34 cellular contexts compared by ENCODE assay signal in genomic region chr6:165002358-165002757, GRCh38.
"Had no signal": no experiment of that assay in that cellular context is flagged by ENCODE, and none has a peak within 500 bp of the region (broad histone marks: within the 10 kb centered on the region; RNA-seq: fewer than 3 reads in every experiment).

No MANE protein-coding gene starts in this region.

- H3K9me3 ChIP-seq: adrenal gland, body of pancreas had no signal

- ATAC-seq: activated CD8-positive, alpha-beta T cell treated with anti-CD3 and anti-CD28 coated beads for 36 hours; activated naive CD4-positive, alpha-beta T cell treated with anti-CD3 and anti-CD28 coated beads, Interleukin-2, amount 50 U/mL, for 72 hours; activated T-cell treated with anti-CD3 and anti-CD28 coated beads, Interleukin-2, amount 50 U/mL, for 4 hours; activated T-cell treated with anti-CD3 and anti-CD28 coated beads, Interleukin-2, amount 50 U/mL, for 72 hours; activated T-helper 17 cell treated with anti-CD3 and anti-CD28 coated beads, Interleukin-2, amount 50 U/mL, for 72 hours; body of pancreas had no signal

- H3K27me3 ChIP-seq: adrenal gland, body of pancreas, brain microvascular endothelial cell, breast epithelium had no signal

- H3K4me1 ChIP-seq: adrenal gland, body of pancreas, breast epithelium had no signal

- FAIRE-seq: astrocyte, TTC549 had no signal

- H3K4me3 ChIP-seq: adrenal gland, body of pancreas, breast epithelium had no signal

- H3K36me3 ChIP-seq: adrenal gland, brain microvascular endothelial cell, breast epithelium had no signal

- DNase-seq: activated B cell treated with CpG ODN at 0.5 μM for 24 hours; activated CD4-positive, alpha-beta memory T cell treated with anti-CD3 and anti-CD28 coated beads for 36 hours; activated CD4-positive, alpha-beta T cell treated with anti-CD3 and anti-CD28 coated beads for 4 hours; activated CD4-positive, alpha-beta T cell treated with anti-CD3 and anti-CD28 coated beads, Interleukin-2, amount 10 ng/mL, durations not matched to agents 24 days and 14 days; activated CD4-positive, alpha-beta T cell treated with anti-CD3 and anti-CD28 coated beads, Interleukin-2, amount 50 U/mL, for 1 hour; activated CD4-positive, alpha-beta T cell treated with anti-CD3 and anti-CD28 coated beads, Interleukin-2, amount 50 U/mL, for 4 hours; activated CD4-positive, CD25-positive, alpha-beta regulatory T cell treated with anti-CD3 and anti-CD28 coated beads, Interleukin-2, amount 50 U/mL, for 72 hours; activated CD8-positive, alpha-beta memory T cell treated with anti-CD3 and anti-CD28 coated beads, Interleukin-2, amount 50 U/mL, for 4 hours; activated CD8-positive, alpha-beta T cell treated with anti-CD3 and anti-CD28 coated beads for 36 hours; activated effector memory CD4-positive, alpha-beta T cell treated with anti-CD3 and anti-CD28 coated beads, Interleukin-2, amount 50 U/mL, for 16 hours; activated gamma-delta T cell treated with Interleukin-2 at 50 U/mL for 16 hours; activated naive CD4-positive, alpha-beta T cell; activated naive CD4-positive, alpha-beta T cell treated with anti-CD3 and anti-CD28 coated beads for 36 hours; activated naive CD4-positive, alpha-beta T cell treated with anti-CD3 and anti-CD28 coated beads, Interleukin-2, amount 50 U/mL, for 16 hours; activated naive CD8-positive, alpha-beta T cell treated with anti-CD3 and anti-CD28 coated beads for 36 hours; activated T-cell treated with anti-CD3 and anti-CD28 coated beads for 4 hours; activated T-cell treated with anti-CD3 and anti-CD28 coated beads, Interleukin-2, amount 50 U/mL, for 1 hour; activated T-cell treated with anti-CD3 and anti-CD28 coated beads, Interleukin-2, amount 50 U/mL, for 4 hours; activated T-cell treated with anti-CD3 and anti-CD28 coated beads, Interleukin-2, amount 50 U/mL, for 72 hours; adrenal gland; amniotic stem cell; aorta; body of pancreas; brain microvascular endothelial cell; central memory CD4-positive, alpha-beta T cell; T-helper 1 cell; T-helper 2 cell; T-helper 9 cell had no signal

- H3K27ac ChIP-seq: adrenal gland, body of pancreas, brain microvascular endothelial cell, breast epithelium, VCaP had no signal
